Comparison of ENCODE assay signal across 22 cellular contexts in the genomic region with DNA sequence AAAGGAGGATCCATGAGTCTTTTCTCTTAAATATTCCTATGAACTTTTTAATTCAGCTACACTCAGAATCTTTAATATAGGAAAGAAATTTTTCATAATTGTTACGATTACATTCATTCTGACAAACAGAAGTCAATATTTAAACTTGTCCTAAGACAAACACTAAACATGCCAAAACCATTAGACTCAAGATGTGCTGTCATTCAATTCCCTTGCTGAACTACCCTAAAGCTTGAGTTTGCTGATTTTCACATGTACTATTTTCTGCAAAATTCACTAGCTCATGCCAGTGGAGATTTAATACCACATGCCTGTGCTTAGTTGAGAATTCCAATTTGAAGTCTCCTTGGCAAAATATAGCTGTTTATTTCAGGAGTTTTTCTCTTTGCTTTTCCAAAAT.
"Had no signal": no experiment of that assay in that cellular context is flagged by ENCODE, and none has a peak within 500 bp of the region (broad histone marks: within the 10 kb centered on the region; RNA-seq: fewer than 3 reads in every experiment).

No MANE protein-coding gene starts in this region.

- H3K4me3 ChIP-seq: SJCRH30 had no signal

- H3K4me1 ChIP-seq: SJCRH30 had no signal

- H3K36me3 ChIP-seq: SJCRH30 had no signal

- H3K9me3 ChIP-seq: SJCRH30 had no signal

- DNase-seq: IMR-90, Karpas-422, KG1, MM.1S, NCI-H1092 treated with DMSO at 0.1 percent for 48 hours, NCI-H1436, NCI-H187, NCI-H2029, NCI-H2081 treated with DMSO at 0.1 percent for 48 hours, NCI-H2171, NCI-H226, NCI-H446, NCI-H510A, NCI-H524 treated with DMSO at 0.1 percent for 48 hours, NCI-H69, NCI-H774, SHP77 treated with DMSO at 0.1 percent for 48 hours, SJCRH30 had no signal

- FAIRE-seq: HepG2 had no signal

- ATAC-seq: HepG2, Panc1, SK-N-SH treated with all-trans-retinoic acid at 6 μM for 48 hours had no signal

- H3K27me3 ChIP-seq: SJCRH30 had no signal

- H3K27ac ChIP-seq: RWPE1, SJCRH30 had no signal
